1 cellular context compared by ENCODE assay signal in genomic region chr22:22241554-22241898, GRCh38.
TF ChIP-seq lines count a peak whose summit lies in the region.

No MANE protein-coding gene starts in this region.

TF ChIP-seq in K562, 482 proteins besides CTCF, POLR2A, EP300 and RAD21 (continued from another document):
- TF ChIP-seq, protein P1, sequence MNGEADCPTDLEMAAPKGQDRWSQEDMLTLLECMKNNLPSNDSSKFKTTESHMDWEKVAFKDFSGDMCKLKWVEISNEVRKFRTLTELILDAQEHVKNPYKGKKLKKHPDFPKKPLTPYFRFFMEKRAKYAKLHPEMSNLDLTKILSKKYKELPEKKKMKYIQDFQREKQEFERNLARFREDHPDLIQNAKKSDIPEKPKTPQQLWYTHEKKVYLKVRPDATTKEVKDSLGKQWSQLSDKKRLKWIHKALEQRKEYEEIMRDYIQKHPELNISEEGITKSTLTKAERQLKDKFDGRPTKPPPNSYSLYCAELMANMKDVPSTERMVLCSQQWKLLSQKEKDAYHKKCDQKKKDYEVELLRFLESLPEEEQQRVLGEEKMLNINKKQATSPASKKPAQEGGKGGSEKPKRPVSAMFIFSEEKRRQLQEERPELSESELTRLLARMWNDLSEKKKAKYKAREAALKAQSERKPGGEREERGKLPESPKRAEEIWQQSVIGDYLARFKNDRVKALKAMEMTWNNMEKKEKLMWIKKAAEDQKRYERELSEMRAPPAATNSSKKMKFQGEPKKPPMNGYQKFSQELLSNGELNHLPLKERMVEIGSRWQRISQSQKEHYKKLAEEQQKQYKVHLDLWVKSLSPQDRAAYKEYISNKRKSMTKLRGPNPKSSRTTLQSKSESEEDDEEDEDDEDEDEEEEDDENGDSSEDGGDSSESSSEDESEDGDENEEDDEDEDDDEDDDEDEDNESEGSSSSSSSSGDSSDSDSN (IDR thresholded peaks at IDR 0.05; ENCODE audit: borderline replicate concordance in 1 of 2, low read depth in 2 of 2, low read length in 2 of 2): no peak
- TF ChIP-seq, protein P2, sequence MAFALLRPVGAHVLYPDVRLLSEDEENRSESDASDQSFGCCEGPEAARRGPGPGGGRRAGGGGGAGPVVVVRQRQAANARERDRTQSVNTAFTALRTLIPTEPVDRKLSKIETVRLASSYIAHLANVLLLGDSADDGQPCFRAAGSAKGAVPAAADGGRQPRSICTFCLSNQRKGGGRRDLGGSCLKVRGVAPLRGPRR (CRISPR knock-in tag; IDR thresholded peaks at IDR 0.05): 0 out of 2 replicates have a peak, but pooled peaks have one; percentile 30
- 0 out of 2 replicates have a peak, but pooled peaks have one; percentile 21 for TF ChIP-seq MCM3 (IDR thresholded peaks at IDR 0.05)
- no peak for TF ChIP-seq ZNF140 (CRISPR knock-in tag; IDR thresholded peaks at IDR 0.05)
